ENCODE assay signal across 8 cellular contexts in genomic region chr15:70098170-70098460, GRCh38. TPM values are rescaled to one million over a fixed set of nuclear protein-coding genes. Genes with fewer than 3 reads are reported as not detected.
DNase-seq lines count a peak whose midpoint lies in the region; ATAC-seq and TF ChIP-seq lines count a peak whose summit lies in the region.

No MANE protein-coding gene starts in this region.

- H3K4me1 Mint-ChIP-seq in memory B cell: peaks cover 25% of the 10 kb centered on the region

- intact Hi-C loops in heart right ventricle (cut with DNase I): loop anchor here in 7 of 10 donors (5.0 to 10.0 kb wide), 12 partner anchors 59 to 623 kb away; no protein-coding TSS in a partner anchor
- intact Hi-C loops in left ventricle myocardium superior (cut with micrococcal nuclease): loop anchor here (10.0 kb wide), 1 partner anchor 167 kb away; no protein-coding TSS in a partner anchor
- intact Hi-C loops in upper lobe of right lung (cut with DNase I): no loop called here

- ATAC-seq in heart right ventricle (no peak), left ventricle myocardium superior (no peak), memory B cell (ENCODE audit: low read depth) (no peak), upper lobe of right lung (no peak), GM19467 (IDR thresholded peaks at IDR 0.05; ENCODE audit: unreplicated experiment) (no peak), HG03175 (IDR thresholded peaks at IDR 0.05; ENCODE audit: unreplicated experiment) (no peak)

- peaks cover 16% of the 10 kb centered on the region for H3K36me3 Mint-ChIP-seq in memory B cell

- no peaks in the 10 kb centered on the region for H3K27me3 Mint-ChIP-seq in memory B cell

- H3K4me3 Mint-ChIP-seq in memory B cell: peak overlapping the region; percentile 96

- peak overlapping the region; percentile 96 for H3K27ac Mint-ChIP-seq in memory B cell

- DNase-seq in heart right ventricle (no peak), left ventricle myocardium superior (no peak), memory B cell (ENCODE audit: low spot score in 2 of 2) (no peak), upper lobe of right lung (no peak), GM19238 (ENCODE audit: insufficient read length, low spot score) (no peak)

- H3K36me3 ChIP-seq in heart right ventricle (peaks cover 0 to 16% (median 0%) of the 10 kb centered on the region in 9 donors), upper lobe of right lung (no peaks in the 10 kb centered on the region)

- H3K9me3 ChIP-seq in heart right ventricle (no peaks in the 10 kb centered on the region), upper lobe of right lung (no peaks in the 10 kb centered on the region)

- H3K27ac ChIP-seq in heart right ventricle: peak overlapping the region; percentile 70 to 99 (median 94)
- peak overlapping the region; percentile 68 for H3K27ac ChIP-seq in angular gyrus (ENCODE audit: low read depth, low read length)
- H3K27ac ChIP-seq in upper lobe of right lung: peak overlapping the region; percentile 98

- H3K4me3 ChIP-seq in heart right ventricle: peak overlapping the region in 9 of 10 donors; percentile 38 to 90 (median 80)
- H3K4me3 ChIP-seq in upper lobe of right lung: peak overlapping the region; percentile 86

- 3% methylated on average over 6 to 7 of the region's 7 CpGs for WGBS in heart right ventricle, 2 donors

- peaks cover 0 to 7% (median 0%) of the 10 kb centered on the region in 7 donors for H3K27me3 ChIP-seq in heart right ventricle
- H3K27me3 ChIP-seq in upper lobe of right lung: no peaks in the 10 kb centered on the region

- H3K4me1 ChIP-seq in heart right ventricle: peaks cover 32 to 85% (median 68%) of the 10 kb centered on the region in 9 donors
- H3K4me1 ChIP-seq in upper lobe of right lung: peaks cover 52% of the 10 kb centered on the region

- TF ChIP-seq CTCF in heart right ventricle (IDR thresholded peaks at IDR 0.05): peak in 1 of 9 donors; percentile 23
- TF ChIP-seq CTCF in upper lobe of right lung (IDR thresholded peaks at IDR 0.05): no peak

- H3K9me3 Mint-ChIP-seq in memory B cell: no peaks in the 10 kb centered on the region

RNA-seq across cellular contexts. Expression of gene TLE3, which starts 0.4 kb away (rescaled TPM):
- total RNA-seq in heart right ventricle (10 to 100 TPM in 9 of 10 donors, 1 to 10 TPM in 1; 9.7 to 21.7 (median 13.6) TPM), left ventricle myocardium superior (12.8 TPM), upper lobe of right lung (58.8 TPM)
- 1 to 10 TPM; 7.5 to 8.4 TPM for polyA plus RNA-seq in heart right ventricle
